Comparison of ENCODE assay signal across 1 cellular context in genomic region chr2:195319548-195320415, GRCh38.
TF ChIP-seq lines count a peak whose summit lies in the region.

No MANE protein-coding gene starts in this region.

TF ChIP-seq in HCT116, 20 proteins besides CTCF, POLR2A, EP300 and RAD21 (continued from another document):
- TF ChIP-seq REST (IDR thresholded peaks at IDR 0.05; ENCODE audit: low read depth) (no peak), JUND (IDR thresholded peaks at IDR 0.05) (no peak), TCF7L2 (IDR thresholded peaks at IDR 0.05; ENCODE audit: borderline replicate concordance, extremely low read depth, insufficient read depth, insufficient read length) (no peak), CBX3 (IDR thresholded peaks at IDR 0.05; ENCODE audit: low read depth) (no peak), EZH2 (IDR thresholded peaks at IDR 0.05) (no peak), SRF (IDR thresholded peaks at IDR 0.05; ENCODE audit: low read depth) (no peak), MAX (IDR thresholded peaks at IDR 0.05) (no peak), EZH2phosphoT487 (IDR thresholded peaks at IDR 0.05; ENCODE audit: borderline replicate concordance) (no peak), FOSL1 (IDR thresholded peaks at IDR 0.05; ENCODE audit: low read depth) (no peak)
